8 cellular contexts compared by ENCODE assay signal in the genomic region with DNA sequence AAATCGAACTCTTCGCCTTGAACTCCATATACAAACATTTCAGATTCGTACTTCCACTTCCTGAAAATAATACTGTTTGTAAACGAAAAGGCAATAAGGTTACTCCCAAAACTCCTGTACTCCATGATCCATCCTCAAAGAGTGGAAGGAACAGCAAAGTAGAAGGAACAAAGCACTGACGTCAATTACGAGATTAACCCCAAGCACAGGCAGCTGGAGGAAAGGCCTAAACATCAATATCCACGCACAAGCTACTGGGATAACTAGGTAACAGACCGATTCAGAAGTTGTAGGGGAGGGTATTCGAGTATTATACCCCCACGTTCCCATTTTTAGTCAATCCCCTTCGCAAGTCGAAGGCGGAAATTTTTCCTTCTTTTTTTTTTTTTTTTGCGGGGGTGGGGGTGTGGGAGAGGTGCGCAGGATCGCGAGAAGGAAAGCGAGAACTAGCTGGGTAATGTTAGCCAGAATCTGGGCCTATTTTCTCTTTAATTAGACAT. TPM values are rescaled to one million over a fixed set of nuclear protein-coding genes. Genes with fewer than 3 reads are reported as not detected.
DNase-seq lines count a peak whose midpoint lies in the region; ATAC-seq and TF ChIP-seq lines count a peak whose summit lies in the region.

No MANE protein-coding gene starts in this region.

- H3K36me3 Mint-ChIP-seq in stimulated activated naive CD8-positive, alpha-beta T cell treated with anti-CD3 and anti-CD28 coated beads, Interleukin-15, Interleukin-2, amounts not matched to agents 100 ng/mL and 50 ng/mL, for 24 hours (ENCODE audit: low read depth): peaks cover 3% of the 10 kb centered on the region

- no peaks in the 10 kb centered on the region for H3K9me3 ChIP-seq in SJSA1 (replicated peaks)

- peak overlapping the region; percentile 99 for H3K27ac Mint-ChIP-seq in stimulated activated naive CD8-positive, alpha-beta T cell treated with anti-CD3 and anti-CD28 coated beads, Interleukin-15, Interleukin-2, amounts not matched to agents 100 ng/mL and 50 ng/mL, for 24 hours

- ATAC-seq in left colon (peak; percentile 43), GM21390 (IDR thresholded peaks at IDR 0.05; ENCODE audit: unreplicated experiment) (no peak)

- TF ChIP-seq CTCF in choroid plexus epithelial cell (conservative IDR thresholded peaks at IDR 0.05; ENCODE audit: low read depth, low read length): no peak

- H3K36me3 ChIP-seq in SJSA1: peaks cover 24% of the 10 kb centered on the region

- peak; percentile 62 for DNase-seq in Daoy (ENCODE audit: low read depth)
- DNase-seq in LHCN-M2 (ENCODE audit: low read depth): peak; percentile 67
- peak; percentile 48 to 93 for DNase-seq in SJSA1 (ENCODE audit: low read depth in 1 of 2, low spot score in 2 of 2)
- DNase-seq in choroid plexus epithelial cell (ENCODE audit: low read depth): peak; percentile 82
- DNase-seq in left colon: peak; percentile 33 to 37
- no peak for DNase-seq in middle frontal gyrus (ENCODE audit: extremely low spot score, low spot score)

- no peaks in the 10 kb centered on the region for H3K9me3 Mint-ChIP-seq in stimulated activated naive CD8-positive, alpha-beta T cell treated with anti-CD3 and anti-CD28 coated beads, Interleukin-15, Interleukin-2, amounts not matched to agents 100 ng/mL and 50 ng/mL, for 24 hours

- H3K27me3 ChIP-seq in SJSA1 (replicated peaks): no peaks in the 10 kb centered on the region

- H3K4me1 ChIP-seq in SJSA1 (replicated peaks): peaks cover 15% of the 10 kb centered on the region

- H3K27me3 Mint-ChIP-seq in stimulated activated naive CD8-positive, alpha-beta T cell treated with anti-CD3 and anti-CD28 coated beads, Interleukin-15, Interleukin-2, amounts not matched to agents 100 ng/mL and 50 ng/mL, for 24 hours: no peaks in the 10 kb centered on the region

- peaks cover 35% of the 10 kb centered on the region for H3K4me1 Mint-ChIP-seq in stimulated activated naive CD8-positive, alpha-beta T cell treated with anti-CD3 and anti-CD28 coated beads, Interleukin-15, Interleukin-2, amounts not matched to agents 100 ng/mL and 50 ng/mL, for 24 hours (ENCODE audit: low read depth)

- peak overlapping the region; percentile 97 for H3K4me3 Mint-ChIP-seq in stimulated activated naive CD8-positive, alpha-beta T cell treated with anti-CD3 and anti-CD28 coated beads, Interleukin-15, Interleukin-2, amounts not matched to agents 100 ng/mL and 50 ng/mL, for 24 hours

- H3K4me3 ChIP-seq in SJSA1 (peak overlapping the region; percentile 83), choroid plexus epithelial cell (ENCODE audit: low read depth, low read length) (peak overlapping the region; percentile 87)

- intact Hi-C loops in left colon (cut with DNase I, micrococcal nuclease): loop anchor here in 1 of 2 donors (10.0 kb wide), 1 partner anchor 92 kb away; a partner anchor contains a TSS

- peak overlapping the region; percentile 87 for H3K27ac ChIP-seq in SJSA1

RNA-seq across cellular contexts. Expression of a gene that starts 1.0 kb away (rescaled TPM):
- 25.0 and 34.2 TPM in 2 replicates for total RNA-seq in Daoy (2014; rRNA removed; shearing (Covaris generic))
- total RNA-seq in LHCN-M2 (2014; rRNA removed) (47.4 and 59.1 TPM in 2 replicates), left colon (10 to 100 TPM; 65.2 to 74.7 TPM)
- polyA plus RNA-seq in LHCN-M2 (2012): 18.6 TPM
- 31.6 and 55.6 TPM in 2 replicates for total RNA-seq in SJSA1 (2014; rRNA removed; shearing (Covaris generic))
